In the genomic region with DNA sequence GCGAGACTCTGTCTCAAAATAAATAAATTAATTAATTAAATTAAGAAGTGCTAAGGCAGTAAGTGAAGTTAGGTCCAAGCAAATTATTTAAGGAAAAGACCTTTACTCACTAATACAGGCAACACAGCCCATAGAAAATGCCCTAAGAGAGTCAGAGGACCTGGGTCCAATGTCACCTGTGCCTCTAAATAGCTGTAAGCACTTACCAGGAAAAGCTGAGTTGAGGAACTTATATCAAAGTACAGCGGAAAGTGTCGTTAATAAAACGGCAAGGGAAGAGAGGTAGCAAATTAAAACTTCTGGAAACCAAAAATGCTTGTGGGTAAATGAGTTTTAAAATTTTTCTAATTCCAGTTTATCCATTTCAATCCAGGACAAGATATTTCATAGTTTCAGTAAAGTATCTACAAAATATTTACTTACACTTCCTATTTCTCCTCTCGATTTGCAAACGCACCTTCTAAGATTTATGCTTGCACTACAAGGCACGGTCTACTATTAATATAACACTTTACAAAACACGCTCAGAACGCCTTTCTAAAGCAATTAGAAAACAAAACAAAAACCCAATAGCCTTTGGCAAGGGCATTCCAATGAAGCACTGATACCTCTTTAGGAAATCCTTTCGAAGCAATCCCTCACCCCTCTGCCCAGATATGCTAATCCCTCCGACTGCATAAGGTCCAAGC, we compare ENCODE assay signal across 1 cellular context.
TF ChIP-seq lines count a peak whose summit lies in the region.

No MANE protein-coding gene starts in this region.

TF ChIP-seq in IMR-90, 13 proteins besides CTCF, POLR2A, EP300 and RAD21:
- TF ChIP-seq MAZ (IDR thresholded peaks at IDR 0.05; ENCODE audit: borderline replicate concordance, low read depth, low read length): no peak
- TF ChIP-seq BHLHE40 (IDR thresholded peaks at IDR 0.05; ENCODE audit: low read depth, low read length): no peak
- no peak for TF ChIP-seq RCOR1 (IDR thresholded peaks at IDR 0.05; ENCODE audit: insufficient replicate concordance, low read length)
- TF ChIP-seq FOS (IDR thresholded peaks at IDR 0.05; ENCODE audit: low read depth, low read length): no peak
- TF ChIP-seq SMC3 (IDR thresholded peaks at IDR 0.05; ENCODE audit: low read depth, low read length): no peak
- no peak for TF ChIP-seq MAFK (IDR thresholded peaks at IDR 0.05; ENCODE audit: low read depth, low read length)
- TF ChIP-seq, protein P1, sequence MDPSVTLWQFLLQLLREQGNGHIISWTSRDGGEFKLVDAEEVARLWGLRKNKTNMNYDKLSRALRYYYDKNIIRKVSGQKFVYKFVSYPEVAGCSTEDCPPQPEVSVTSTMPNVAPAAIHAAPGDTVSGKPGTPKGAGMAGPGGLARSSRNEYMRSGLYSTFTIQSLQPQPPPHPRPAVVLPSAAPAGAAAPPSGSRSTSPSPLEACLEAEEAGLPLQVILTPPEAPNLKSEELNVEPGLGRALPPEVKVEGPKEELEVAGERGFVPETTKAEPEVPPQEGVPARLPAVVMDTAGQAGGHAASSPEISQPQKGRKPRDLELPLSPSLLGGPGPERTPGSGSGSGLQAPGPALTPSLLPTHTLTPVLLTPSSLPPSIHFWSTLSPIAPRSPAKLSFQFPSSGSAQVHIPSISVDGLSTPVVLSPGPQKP (IDR thresholded peaks at IDR 0.05; ENCODE audit: borderline replicate concordance, low read depth, low read length): no peak
- TF ChIP-seq RFX5 (IDR thresholded peaks at IDR 0.05; ENCODE audit: low read depth, low read length): no peak
- no peak for TF ChIP-seq CEBPB (IDR thresholded peaks at IDR 0.05; ENCODE audit: low read depth, low read length)
- TF ChIP-seq, protein P2, sequence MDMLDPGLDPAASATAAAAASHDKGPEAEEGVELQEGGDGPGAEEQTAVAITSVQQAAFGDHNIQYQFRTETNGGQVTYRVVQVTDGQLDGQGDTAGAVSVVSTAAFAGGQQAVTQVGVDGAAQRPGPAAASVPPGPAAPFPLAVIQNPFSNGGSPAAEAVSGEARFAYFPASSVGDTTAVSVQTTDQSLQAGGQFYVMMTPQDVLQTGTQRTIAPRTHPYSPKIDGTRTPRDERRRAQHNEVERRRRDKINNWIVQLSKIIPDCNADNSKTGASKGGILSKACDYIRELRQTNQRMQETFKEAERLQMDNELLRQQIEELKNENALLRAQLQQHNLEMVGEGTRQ (IDR thresholded peaks at IDR 0.05; ENCODE audit: low read depth, low read length): no peak
- TF ChIP-seq NFE2L2 (IDR thresholded peaks at IDR 0.05; ENCODE audit: low read depth, low read length): no peak
- TF ChIP-seq MXI1 (IDR thresholded peaks at IDR 0.05; ENCODE audit: borderline replicate concordance, low read depth, low read length): no peak
- no peak for TF ChIP-seq CHD1 (IDR thresholded peaks at IDR 0.05; ENCODE audit: low read depth, low read length)
